30 cellular contexts compared by ENCODE assay signal in the genomic region with DNA sequence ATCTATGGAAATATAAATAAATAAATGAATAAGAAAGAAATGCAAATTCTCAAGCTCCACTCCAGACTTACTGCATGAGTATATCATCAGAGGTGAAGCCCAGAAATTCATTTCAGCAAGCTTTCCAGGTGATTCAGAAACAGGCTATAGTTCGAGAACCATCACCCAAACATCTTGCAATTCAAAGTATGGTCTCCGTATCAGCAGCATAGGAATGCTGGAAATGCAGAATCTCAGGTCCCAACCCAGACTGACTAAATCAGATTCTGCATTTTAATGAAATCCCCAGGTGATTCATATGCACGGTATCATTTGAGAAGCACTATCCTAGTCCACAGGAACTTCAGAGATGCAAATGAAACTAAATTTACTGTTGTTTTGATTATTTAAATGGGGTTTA.
"Had no signal": no experiment of that assay in that cellular context is flagged by ENCODE, and none has a peak within 500 bp of the region (broad histone marks: within the 10 kb centered on the region; RNA-seq: fewer than 3 reads in every experiment).

No MANE protein-coding gene starts in this region.

- H3K27me3 Mint-ChIP-seq: activated CD8-positive, alpha-beta T cell treated with anti-CD3 and anti-CD28 coated beads for 36 hours; activated naive CD8-positive, alpha-beta T cell; activated T-helper 17 cell treated with anti-CD3 and anti-CD28 coated beads, Interleukin-2, amount 50 U/mL, for 72 hours; T-helper 17 cell had no signal

- H3K9me3 ChIP-seq: colonic mucosa, esophagus squamous epithelium, gastroesophageal sphincter, heart right ventricle had no signal

- ATAC-seq: activated CD8-positive, alpha-beta T cell treated with anti-CD3 and anti-CD28 coated beads for 36 hours; activated T-cell treated with anti-CD3 and anti-CD28 coated beads, Interleukin-2, amount 50 U/mL, for 4 hours; activated T-helper 17 cell treated with anti-CD3 and anti-CD28 coated beads, Interleukin-2, amount 50 U/mL, for 72 hours; gastroesophageal sphincter; heart right ventricle; T-helper 17 cell had no signal

- H3K27ac ChIP-seq: brain microvascular endothelial cell, cardiac muscle cell, colonic mucosa, esophagus squamous epithelium, gastroesophageal sphincter, heart right ventricle had no signal

- H3K27me3 ChIP-seq: brain microvascular endothelial cell, cardiac muscle cell, colonic mucosa, esophagus squamous epithelium, gastroesophageal sphincter, heart right ventricle had no signal

- H3K36me3 ChIP-seq: brain microvascular endothelial cell, cardiac muscle cell, colonic mucosa had no signal

- H3K4me1 ChIP-seq: colonic mucosa had no signal

- H3K4me3 Mint-ChIP-seq: activated CD8-positive, alpha-beta T cell treated with anti-CD3 and anti-CD28 coated beads for 36 hours; activated naive CD8-positive, alpha-beta T cell; activated T-cell treated with anti-CD3 and anti-CD28 coated beads, Interleukin-2, amount 50 U/mL, for 4 hours; activated T-helper 17 cell treated with anti-CD3 and anti-CD28 coated beads, Interleukin-2, amount 50 U/mL, for 72 hours; T-helper 17 cell; T-helper 2 cell treated with Interferon-gamma antibody and Interleukin-4, amounts not matched to agents 5 μg/mL and 100 μg/mL, for 36 hours had no signal

- H3K9me3 Mint-ChIP-seq: activated CD8-positive, alpha-beta T cell treated with anti-CD3 and anti-CD28 coated beads for 36 hours; activated T-cell treated with anti-CD3 and anti-CD28 coated beads, Interleukin-2, amount 50 U/mL, for 4 hours; activated T-helper 17 cell treated with anti-CD3 and anti-CD28 coated beads, Interleukin-2, amount 50 U/mL, for 72 hours; T-helper 2 cell treated with Interferon-gamma antibody and Interleukin-4, amounts not matched to agents 5 μg/mL and 100 μg/mL, for 36 hours had no signal

- H3K4me3 ChIP-seq: cardiac muscle cell, colonic mucosa, esophagus squamous epithelium, gastroesophageal sphincter, heart right ventricle had no signal

- H3K27ac Mint-ChIP-seq: activated CD8-positive, alpha-beta T cell treated with anti-CD3 and anti-CD28 coated beads for 36 hours; activated naive CD8-positive, alpha-beta T cell; activated T-helper 17 cell treated with anti-CD3 and anti-CD28 coated beads, Interleukin-2, amount 50 U/mL, for 72 hours; T-helper 17 cell; T-helper 2 cell treated with Interferon-gamma antibody and Interleukin-4, amounts not matched to agents 5 μg/mL and 100 μg/mL, for 36 hours had no signal

- DNase-seq: activated CD4-positive, alpha-beta T cell treated with anti-CD3 and anti-CD28 coated beads for 1 hour; activated CD4-positive, alpha-beta T cell treated with anti-CD3 and anti-CD28 coated beads for 48 hours; activated CD4-positive, alpha-beta T cell treated with anti-CD3 and anti-CD28 coated beads, Interleukin-2, amount 50 U/mL, for 1 hour; activated CD4-positive, alpha-beta T cell treated with anti-CD3 and anti-CD28 coated beads, Interleukin-2, amount 50 U/mL, for 48 hours; activated CD8-positive, alpha-beta memory T cell treated with anti-CD3 and anti-CD28 coated beads for 24 hours; activated CD8-positive, alpha-beta T cell treated with anti-CD3 and anti-CD28 coated beads for 36 hours; activated effector memory CD4-positive, alpha-beta T cell treated with Interleukin-2 at 50 U/mL for 16 hours; activated gamma-delta T cell treated with Interleukin-2 at 50 U/mL for 16 hours; activated naive CD4-positive, alpha-beta T cell treated with anti-CD3 and anti-CD28 coated beads, Interleukin-2, amount 50 U/mL, for 16 hours; activated naive CD4-positive, alpha-beta T cell treated with Interleukin-2 at 50 U/mL for 16 hours; activated T-cell treated with anti-CD3 and anti-CD28 coated beads, Interleukin-2, amount 50 U/mL, for 4 hours; amniotic stem cell; anterior cingulate cortex; brain microvascular endothelial cell; central memory CD4-positive, alpha-beta T cell; cerebellar nuclear complex; colonic mucosa; effector CD8-positive, alpha-beta T cell; erythroblast; esophagus squamous epithelium; foreskin melanocyte; heart right ventricle; T-helper 1 cell; T-helper 17 cell; T1000 had no signal
